In genomic region chr10:77486511-77486910, GRCh38 we compare ENCODE assay signal across 24 cellular contexts.
"Had no signal": no experiment of that assay in that cellular context is flagged by ENCODE, and none has a peak within 500 bp of the region (broad histone marks: within the 10 kb centered on the region; RNA-seq: fewer than 3 reads in every experiment).

No MANE protein-coding gene starts in this region.

- H3K27me3 ChIP-seq: MG63, Peyer's patch had no signal

- H3K27ac ChIP-seq: Peyer's patch, SJCRH30 had no signal

- H3K9me3 ChIP-seq: MG63, Peyer's patch, SJCRH30 had no signal

- ATAC-seq: PC-3, Right ventricle myocardium inferior, SK-N-SH treated with all-trans-retinoic acid at 6 μM for 48 hours had no signal

- H3K4me1 ChIP-seq: SJCRH30 had no signal

- H3K36me3 ChIP-seq: MG63, Peyer's patch, SJCRH30 had no signal

- DNase-seq: IMR-90, Karpas-422, KG1, MG63, NCI-H1092, NCI-H1105 treated with DMSO at 0.1 percent for 48 hours, NCI-H1417 treated with DMSO at 0.1 percent for 48 hours, NCI-H146, NCI-H1694 treated with DMSO at 0.1 percent for 48 hours, NCI-H1930, NCI-H2081, NCI-H2107, NCI-H226, NCI-H446, NCI-H510A, NCI-H524 treated with DMSO at 0.1 percent for 48 hours, NCI-H69, NCI-H774, PC-3, Peyer's patch, SHP77 treated with DMSO at 0.1 percent for 48 hours, SJCRH30 had no signal

- H3K4me3 ChIP-seq: MG63, Peyer's patch, SJCRH30 had no signal
